Comparison of ENCODE assay signal across 22 cellular contexts in genomic region chr12:14696265-14696741, GRCh38. TPM values are rescaled to one million over a fixed set of nuclear protein-coding genes. Genes with fewer than 3 reads are reported as not detected.
"Had no signal": no experiment of that assay in that cellular context is flagged by ENCODE, and none has a peak within 500 bp of the region (broad histone marks: within the 10 kb centered on the region; RNA-seq: fewer than 3 reads in every experiment).

TSS of gene GUCY2C (minus strand) at chr12:14696599. CDS start at chr12:14696448, 151 bp downstream.

- DNase-seq: activated CD4-positive, alpha-beta T cell treated with anti-CD3 and anti-CD28 coated beads, Interleukin-2, amount 50 U/mL, for 4 hours; activated effector memory CD4-positive, alpha-beta T cell treated with anti-CD3 and anti-CD28 coated beads, Interleukin-2, amount 50 U/mL, for 16 hours; activated T-cell treated with anti-CD3 and anti-CD28 coated beads, Interleukin-2, amount 50 U/mL, for 72 hours; cerebellar nuclear complex; effector CD8-positive, alpha-beta T cell; heart right ventricle; left lung; mammary epithelial cell; midbrain; naive B cell; stimulated activated naive B cell treated with anti-CD40 and anti-IgM and Interleukin-4, amounts not matched to agents 10 μg/mL and 1 μg/mL and 100 μg/mL, for 72 hours; thyroid gland; WERI-Rb-1 had no signal

- H3K4me3 ChIP-seq: gastroesophageal sphincter, heart right ventricle, left lung, neural progenitor cell, right atrium auricular region, skin epidermis, thyroid gland had no signal

- H3K4me1 ChIP-seq: gastroesophageal sphincter, left lung, neural progenitor cell, right atrium auricular region, thyroid gland had no signal

- H2AFZ ChIP-seq: neural progenitor cell had no signal

- H3K4me2 ChIP-seq: neural progenitor cell had no signal

- H3K36me3 ChIP-seq: gastroesophageal sphincter, heart right ventricle, left lung, neural progenitor cell, right atrium auricular region, thyroid gland, WERI-Rb-1 had no signal

- H3K9ac ChIP-seq: neural progenitor cell had no signal

- H3K27ac ChIP-seq: gastroesophageal sphincter, heart right ventricle, left lung, neural progenitor cell, right atrium auricular region, skin epidermis, thyroid gland, WERI-Rb-1 had no signal

- H3K9me3 ChIP-seq: gastroesophageal sphincter, heart right ventricle, left lung, right atrium auricular region, thyroid gland had no signal

- ATAC-seq: activated T-cell treated with anti-CD3 and anti-CD28 coated beads, Interleukin-2, amount 50 U/mL, for 72 hours; esophagus mucosa; gastroesophageal sphincter; left lung; stimulated activated naive B cell treated with anti-CD40 and anti-IgM and Interleukin-4, amounts not matched to agents 10 μg/mL and 1 μg/mL and 100 μg/mL, for 72 hours had no signal

- H3K27me3 ChIP-seq: gastroesophageal sphincter, heart right ventricle, left lung, neural progenitor cell, right atrium auricular region, thyroid gland had no signal

RNA-seq across cellular contexts. Expression of gene GUCY2C, which starts in this region (rescaled TPM):
- total RNA-seq: activated CD8-positive, alpha-beta memory T cell treated with anti-CD3 and anti-CD28 coated beads for 36 hours; activated T-cell treated with anti-CD3 and anti-CD28 coated beads, Interleukin-2, amount 50 U/mL, for 72 hours; bronchial epithelial cell; gastroesophageal sphincter; left lung; mammary epithelial cell; osteoblast; right atrium auricular region; T-helper 2 cell treated with Interferon-gamma antibody and Interleukin-4, amounts not matched to agents 100 ng/mL and 5 ng/mL, for 36 hours; thyroid gland had no signal
- polyA plus RNA-seq: mammary epithelial cell had no signal
